In genomic region chr1:64686828-64687724, GRCh38 we compare ENCODE assay signal across 8 cellular contexts. TPM values are rescaled to one million over a fixed set of nuclear protein-coding genes. Genes with fewer than 3 reads are reported as not detected.
DNase-seq lines count a peak whose midpoint lies in the region; ATAC-seq and TF ChIP-seq lines count a peak whose summit lies in the region.

No MANE protein-coding gene starts in this region.

- CTCF ChIA-PET in activated B cell treated with CpG ODN at 0.5 μM for 24 hours (lab: Charles Lee): no interaction called here

- peaks cover 14 to 26% (median 21%) of the 10 kb centered on the region in 4 donors for H3K4me1 ChIP-seq in esophagus muscularis mucosa

- no peaks in the 10 kb centered on the region for H3K9me3 ChIP-seq in esophagus muscularis mucosa

- no peak for TF ChIP-seq POLR2A in esophagus muscularis mucosa (IDR thresholded peaks at IDR 0.05; ENCODE audit: low read depth)

- no peaks in the 10 kb centered on the region for H3K27me3 Mint-ChIP-seq in activated B cell treated with CpG ODN at 0.5 μM for 24 hours
- H3K27me3 Mint-ChIP-seq in natural killer cell (ENCODE audit: low read depth in 2 of 2): peaks cover 4 to 12% of the 10 kb centered on the region in 2 donors
- H3K27me3 Mint-ChIP-seq in stimulated activated memory B cell treated with anti-CD40 and anti-IgM and Interleukin-4, amounts not matched to agents 10 μg/mL and 1 μg/mL and 100 μg/mL, for 72 hours: no peaks in the 10 kb centered on the region

- TF ChIP-seq CTCF in HFF-Myc (IDR thresholded peaks at IDR 0.05; ENCODE audit: low read depth, low read length, missing control alignments) (peak; percentile 72), activated B cell treated with CpG ODN at 0.5 μM for 24 hours (IDR thresholded peaks at IDR 0.05) (peak; percentile 67), esophagus muscularis mucosa (IDR thresholded peaks at IDR 0.05) (peak; percentile 89 to 92 (median 89)), natural killer cell (IDR thresholded peaks at IDR 0.05) (peak; percentile 76)

- no peaks in the 10 kb centered on the region for H3K36me3 Mint-ChIP-seq in activated B cell treated with CpG ODN at 0.5 μM for 24 hours (ENCODE audit: low read depth)
- H3K36me3 Mint-ChIP-seq in natural killer cell: no peaks in the 10 kb centered on the region
- H3K36me3 Mint-ChIP-seq in stimulated activated memory B cell treated with anti-CD40 and anti-IgM and Interleukin-4, amounts not matched to agents 10 μg/mL and 1 μg/mL and 100 μg/mL, for 72 hours: no peaks in the 10 kb centered on the region

- ATAC-seq in activated B cell treated with CpG ODN at 0.5 μM for 24 hours (ENCODE audit: low read depth) (peak; percentile 64), natural killer cell (peak in 2 of 3 donors; percentile 72 to 78)
- no peak for ATAC-seq in stimulated activated memory B cell treated with anti-CD40 and anti-IgM and Interleukin-4, amounts not matched to agents 10 μg/mL and 1 μg/mL and 100 μg/mL, for 72 hours

- H3K9me3 Mint-ChIP-seq in activated B cell treated with CpG ODN at 0.5 μM for 24 hours: no peaks in the 10 kb centered on the region
- no peaks in the 10 kb centered on the region for H3K9me3 Mint-ChIP-seq in natural killer cell
- no peaks in the 10 kb centered on the region for H3K9me3 Mint-ChIP-seq in stimulated activated memory B cell treated with anti-CD40 and anti-IgM and Interleukin-4, amounts not matched to agents 10 μg/mL and 1 μg/mL and 100 μg/mL, for 72 hours

- H3K4me3 ChIP-seq in HFF-Myc (replicated peaks; ENCODE audit: low read depth, low read length): no peak overlapping the region
- H3K4me3 ChIP-seq in esophagus muscularis mucosa: no peak overlapping the region

- H3K4me1 Mint-ChIP-seq in activated B cell treated with CpG ODN at 0.5 μM for 24 hours (no peaks in the 10 kb centered on the region), natural killer cell (no peaks in the 10 kb centered on the region)
- no peaks in the 10 kb centered on the region for H3K4me1 Mint-ChIP-seq in stimulated activated memory B cell treated with anti-CD40 and anti-IgM and Interleukin-4, amounts not matched to agents 10 μg/mL and 1 μg/mL and 100 μg/mL, for 72 hours

- no peaks in the 10 kb centered on the region for H3K27me3 ChIP-seq in esophagus muscularis mucosa

- H3K36me3 ChIP-seq in esophagus muscularis mucosa: peaks cover 0 to 35% (median 6%) of the 10 kb centered on the region in 4 donors

- H3K27ac ChIP-seq in esophagus muscularis mucosa (replicated peaks in 1 of 4): no peak overlapping the region

- peak; percentile 22 for DNase-seq in activated gamma-delta T cell treated with Interleukin-2 at 50 U/mL for 16 hours
- DNase-seq in activated gamma-delta T cell (lab: John Stamatoyannopoulos, UW): no peak
- no peak for DNase-seq in HFF-Myc (ENCODE audit: extremely low read depth, low read depth)
- DNase-seq in NCI-H1694 (lab: John Stamatoyannopoulos, UW): peak; percentile 22
- no peak for DNase-seq in activated B cell treated with CpG ODN at 0.5 μM for 24 hours
- DNase-seq in esophagus muscularis mucosa (ENCODE audit: extremely low spot score): no peak
- DNase-seq in natural killer cell: no peak

- intact Hi-C loops in activated B cell treated with CpG ODN at 0.5 μM for 24 hours (cut with micrococcal nuclease) (loop anchor here (1.0 to 5.0 kb wide), 4 partner anchors 137 to 1760 kb away; no protein-coding TSS in a partner anchor), esophagus muscularis mucosa (cut with DNase I) (loop anchor here (1.0 kb wide), 1 partner anchor 136 kb away; no protein-coding TSS in a partner anchor), natural killer cell (cut with micrococcal nuclease) (loop anchor here (1.0 to 10.0 kb wide), 2 partner anchors 137 to 388 kb away; no protein-coding TSS in a partner anchor)

- WGBS in esophagus muscularis mucosa: 26% methylated on average over 7 of the region's 7 CpGs

- TF ChIP-seq EP300 in esophagus muscularis mucosa (IDR thresholded peaks at IDR 0.05): no peak

- POLR2A ChIA-PET in activated B cell treated with CpG ODN at 0.5 μM for 24 hours (lab: Charles Lee): no interaction called here

- no peak overlapping the region for H3K27ac Mint-ChIP-seq in activated B cell treated with CpG ODN at 0.5 μM for 24 hours
- H3K27ac Mint-ChIP-seq in natural killer cell: no peak overlapping the region
- H3K27ac Mint-ChIP-seq in stimulated activated memory B cell treated with anti-CD40 and anti-IgM and Interleukin-4, amounts not matched to agents 10 μg/mL and 1 μg/mL and 100 μg/mL, for 72 hours: no peak overlapping the region

- H3K4me3 Mint-ChIP-seq in activated B cell treated with CpG ODN at 0.5 μM for 24 hours: no peak overlapping the region
- H3K4me3 Mint-ChIP-seq in natural killer cell: no peak overlapping the region
- no peak overlapping the region for H3K4me3 Mint-ChIP-seq in stimulated activated memory B cell treated with anti-CD40 and anti-IgM and Interleukin-4, amounts not matched to agents 10 μg/mL and 1 μg/mL and 100 μg/mL, for 72 hours

RNA-seq across cellular contexts. Expression of gene RAVER2, which starts 57.8 kb away (rescaled TPM):
- total RNA-seq in activated B cell treated with CpG ODN at 0.5 μM for 24 hours: 1.0 and 1.2 TPM in 2 replicates
- total RNA-seq in esophagus muscularis mucosa: 10 to 100 TPM; 17.9 to 30.2 (median 22.4) TPM
- 1 to 10 TPM in 2 of 3 donors, under 1 TPM in 1; 0.82 to 1.4 (median 1.2) TPM for total RNA-seq in natural killer cell

Comparison
In these comparisons a context has a peak if more than half of its experiments do, and no peak if none do; other contexts are left out.
1. DNase-seq: peak in activated gamma-delta T cell treated with Interleukin-2 at 50 U/mL for 16 hours (single experiment) and NCI-H1694 (single experiment); none in activated gamma-delta T cell (single experiment), HFF-Myc (single experiment), activated B cell treated with CpG ODN at 0.5 μM for 24 hours (single experiment), esophagus muscularis mucosa (single experiment) and natural killer cell (single experiment).
2. Peak in every context shown above with its lines, with median percentiles within 50 percentile points of each other: CTCF ChIP-seq.